9 cellular contexts compared by ENCODE assay signal in genomic region chr7:137873524-137873923, GRCh38. TPM values are rescaled to one million over a fixed set of nuclear protein-coding genes. Genes with fewer than 3 reads are reported as not detected.
A peak's percentile ranks its signal among the peaks of the same experiment; 100 is the strongest.
DNase-seq lines count a peak whose midpoint lies in the region; ATAC-seq and TF ChIP-seq lines count a peak whose summit lies in the region.
"Had no signal": no experiment of that assay in that cellular context is flagged by ENCODE, and none has a peak within 500 bp of the region (broad histone marks: within the 10 kb centered on the region; RNA-seq: fewer than 3 reads in every experiment).

No MANE protein-coding gene starts in this region.

- H3K4me3 Mint-ChIP-seq in activated T-cell treated with anti-CD3 and anti-CD28 coated beads, Interleukin-2, amount 50 U/mL, for 72 hours = peak overlapping the region; percentile 14 to 66
- H3K4me3 Mint-ChIP-seq in natural killer cell treated with Interleukin-12 subunit alpha and Interleukin-12 subunit beta and Interleukin-15 and Interleukin-18, amount 100 ng/mL, for 72 hours = no peak overlapping the region

- H3K4me3 ChIP-seq in foreskin fibroblast (ENCODE audit: low read depth in 1 of 2, low read length in 2 of 2) = no peak overlapping the region
- H3K4me3 ChIP-seq: transverse colon had no signal

- peak; percentile 12 for DNase-seq in stimulated activated CD4-positive, alpha-beta T cell treated with anti-CD3 and anti-CD28 coated beads, Interleukin-4, amount 100 ng/mL, for 24 hours
- DNase-seq in stimulated activated CD4-positive, alpha-beta T cell treated with anti-CD3 and anti-CD28 coated beads, Interleukin-2, amount 100 ng/mL, for 48 hours = no peak
- DNase-seq in activated T-cell treated with anti-CD3 and anti-CD28 coated beads, Interleukin-2, amount 50 U/mL, for 72 hours = peak; percentile 31 to 62
- peak; percentile 88 to 90 for DNase-seq in foreskin fibroblast
- DNase-seq in NK-92 treated with Interleukin-12 subunit alpha and Interleukin-12 subunit beta, amount 100 ng/mL, for 24 hours (lab: John Stamatoyannopoulos, UW) = no peak
- no peak for DNase-seq in natural killer cell treated with Interleukin-12 subunit alpha and Interleukin-12 subunit beta and Interleukin-15 and Interleukin-18, amount 100 ng/mL, for 72 hours (ENCODE audit: low spot score)
- DNase-seq in SIG-M5 treated with dmso at 0.1 percent for 504 hours (lab: John Stamatoyannopoulos, UW; ENCODE audit: unreplicated experiment) = no peak
- DNase-seq: transverse colon had no signal

- H3K4me1 Mint-ChIP-seq in activated T-cell treated with anti-CD3 and anti-CD28 coated beads, Interleukin-2, amount 50 U/mL, for 72 hours (ENCODE audit: low read depth) = peaks cover 25% of the 10 kb centered on the region
- H3K4me1 Mint-ChIP-seq in natural killer cell treated with Interleukin-12 subunit alpha and Interleukin-12 subunit beta and Interleukin-15 and Interleukin-18, amount 100 ng/mL, for 72 hours (ENCODE audit: low read depth in 2 of 2) = no peaks in the 10 kb centered on the region

- TF ChIP-seq CTCF in foreskin fibroblast (IDR thresholded peaks at IDR 0.05; ENCODE audit: low read depth, low read length) = no peak

- no peaks in the 10 kb centered on the region for H3K27me3 Mint-ChIP-seq in activated T-cell treated with anti-CD3 and anti-CD28 coated beads, Interleukin-2, amount 50 U/mL, for 72 hours (ENCODE audit: low read depth)
- no peaks in the 10 kb centered on the region for H3K27me3 Mint-ChIP-seq in natural killer cell treated with Interleukin-12 subunit alpha and Interleukin-12 subunit beta and Interleukin-15 and Interleukin-18, amount 100 ng/mL, for 72 hours

- peak; percentile 89 to 93 for ATAC-seq in activated T-cell treated with anti-CD3 and anti-CD28 coated beads, Interleukin-2, amount 50 U/mL, for 72 hours (replicated peaks in 1 of 2)
- no peak for ATAC-seq in HG03565 (IDR thresholded peaks at IDR 0.05; ENCODE audit: unreplicated experiment)
- ATAC-seq in natural killer cell treated with Interleukin-12 subunit alpha and Interleukin-12 subunit beta and Interleukin-15 and Interleukin-18, amount 100 ng/mL, for 72 hours = no peak

- H3K9me3 Mint-ChIP-seq in activated T-cell treated with anti-CD3 and anti-CD28 coated beads, Interleukin-2, amount 50 U/mL, for 72 hours = peaks cover 0 to 2% of the 10 kb centered on the region in 2 donors
- no peaks in the 10 kb centered on the region for H3K9me3 Mint-ChIP-seq in natural killer cell treated with Interleukin-12 subunit alpha and Interleukin-12 subunit beta and Interleukin-15 and Interleukin-18, amount 100 ng/mL, for 72 hours

- peaks cover 2 to 15% of the 10 kb centered on the region in 2 donors for H3K36me3 Mint-ChIP-seq in activated T-cell treated with anti-CD3 and anti-CD28 coated beads, Interleukin-2, amount 50 U/mL, for 72 hours (ENCODE audit: insufficient read depth in 2 of 2)
- peaks cover 8% of the 10 kb centered on the region for H3K36me3 Mint-ChIP-seq in natural killer cell treated with Interleukin-12 subunit alpha and Interleukin-12 subunit beta and Interleukin-15 and Interleukin-18, amount 100 ng/mL, for 72 hours

- H3K27ac Mint-ChIP-seq in activated T-cell treated with anti-CD3 and anti-CD28 coated beads, Interleukin-2, amount 50 U/mL, for 72 hours = peak overlapping the region; percentile 87
- H3K27ac Mint-ChIP-seq in natural killer cell treated with Interleukin-12 subunit alpha and Interleukin-12 subunit beta and Interleukin-15 and Interleukin-18, amount 100 ng/mL, for 72 hours = no peak overlapping the region

RNA-seq across cellular contexts. Expression of gene DGKI, which starts 26.8 kb away (rescaled TPM):
- 10 to 100 TPM; 17.8 to 18.2 TPM for total RNA-seq in activated T-cell treated with anti-CD3 and anti-CD28 coated beads, Interleukin-2, amount 50 U/mL, for 72 hours
- 1 to 10 TPM; 1.5 to 4.4 TPM for total RNA-seq in natural killer cell treated with Interleukin-12 subunit alpha and Interleukin-12 subunit beta and Interleukin-15 and Interleukin-18, amount 100 ng/mL, for 72 hours

Comparison
In these comparisons a context has a peak if more than half of its experiments do, and no peak if none do; other contexts are left out.
1. DNase-seq: peak in stimulated activated CD4-positive, alpha-beta T cell treated with anti-CD3 and anti-CD28 coated beads, Interleukin-4, amount 100 ng/mL, for 24 hours (single experiment), activated T-cell treated with anti-CD3 and anti-CD28 coated beads, Interleukin-2, amount 50 U/mL, for 72 hours (2 of 2) and foreskin fibroblast (2 of 2); none in stimulated activated CD4-positive, alpha-beta T cell treated with anti-CD3 and anti-CD28 coated beads, Interleukin-2, amount 100 ng/mL, for 48 hours (0 of 2), NK-92 treated with Interleukin-12 subunit alpha and Interleukin-12 subunit beta, amount 100 ng/mL, for 24 hours (single experiment), natural killer cell treated with Interleukin-12 subunit alpha and Interleukin-12 subunit beta and Interleukin-15 and Interleukin-18, amount 100 ng/mL, for 72 hours (single experiment) and SIG-M5 treated with dmso at 0.1 percent for 504 hours (single experiment).
2. ATAC-seq: peak in activated T-cell treated with anti-CD3 and anti-CD28 coated beads, Interleukin-2, amount 50 U/mL, for 72 hours (2 of 2); none in HG03565 (single experiment) and natural killer cell treated with Interleukin-12 subunit alpha and Interleukin-12 subunit beta and Interleukin-15 and Interleukin-18, amount 100 ng/mL, for 72 hours (0 of 2).